ENCODE assay signal across 12 cellular contexts in the genomic region with DNA sequence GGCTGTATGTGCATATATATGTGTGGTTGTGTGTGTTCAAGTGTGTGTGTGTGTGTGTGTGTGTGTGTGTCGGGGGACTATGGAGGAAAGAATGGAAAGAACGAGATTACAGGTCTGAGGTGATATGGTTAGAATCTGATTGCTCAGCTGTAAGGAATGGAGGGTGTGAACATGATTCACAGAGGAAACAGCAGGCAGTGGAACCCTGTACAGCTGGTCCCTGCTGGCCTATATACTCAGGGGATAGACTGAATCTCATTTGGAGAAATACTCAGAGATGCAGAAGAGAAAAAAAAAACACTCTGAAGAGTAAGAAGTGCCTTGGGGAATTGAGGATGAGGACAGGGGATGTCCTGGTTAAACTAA.
A peak's percentile ranks its signal among the peaks of the same experiment; 100 is the strongest.
DNase-seq lines count a peak whose midpoint lies in the region; ATAC-seq, FAIRE-seq and TF ChIP-seq lines count a peak whose summit lies in the region.
"Had no signal": no experiment of that assay in that cellular context is flagged by ENCODE, and none has a peak within 500 bp of the region (broad histone marks: within the 10 kb centered on the region; RNA-seq: fewer than 3 reads in every experiment).

No MANE protein-coding gene starts in this region.

- POLR2A ChIA-PET in SK-N-SH (lab: Yijun Ruan, JAX) = no interaction called here
- POLR2A ChIA-PET in CD8-positive, alpha-beta T cell (lab: Charles Lee) = no interaction called here

- ATAC-seq in GM21786 (IDR thresholded peaks at IDR 0.05; ENCODE audit: unreplicated experiment) = no peak
- ATAC-seq in CD8-positive, alpha-beta T cell = no peak

- no peak overlapping the region for H3K4me2 ChIP-seq in SK-N-SH

- H3K4me3 ChIP-seq in SK-N-SH (ENCODE audit: low read depth in 2 of 2, low read length in 1 of 2) (no peak overlapping the region), small intestine (ENCODE audit: low read depth in 1 of 2, low read length in 2 of 2) (peak overlapping the region in 1 of 2 donors; percentile 50)
- H3K4me3 ChIP-seq in CD8-positive, alpha-beta T cell (ENCODE audit: low read depth, low read length) = no peak overlapping the region

- FAIRE-seq in small intestine (lab: Jason Lieb, UNC) = no peak

- H3K9me3 Mint-ChIP-seq in glutamatergic neuron (ENCODE audit: unreplicated experiment) = peaks cover 8% of the 10 kb centered on the region
- H3K9me3 Mint-ChIP-seq in CD8-positive, alpha-beta T cell = peaks cover 5% of the 10 kb centered on the region

- H3K36me3 ChIP-seq in SK-N-SH (replicated peaks in 1 of 2; ENCODE audit: control insufficient read depth in 1 of 2, insufficient read depth in 2 of 2, low read length in 1 of 2) (no peaks in the 10 kb centered on the region), small intestine (ENCODE audit: control insufficient read depth in 2 of 2, insufficient read depth in 2 of 2, low read length in 2 of 2) (no peaks in the 10 kb centered on the region)
- H3K36me3 ChIP-seq in CD8-positive, alpha-beta T cell (ENCODE audit: insufficient read depth, low read length) = no peaks in the 10 kb centered on the region

- no peaks in the 10 kb centered on the region for H3F3A ChIP-seq in SK-N-SH (replicated peaks; ENCODE audit: insufficient read depth)

- CTCF ChIA-PET in SK-N-SH (lab: Yijun Ruan, JAX) = no interaction called here
- CTCF ChIA-PET in CD8-positive, alpha-beta T cell (lab: Charles Lee) = no interaction called here

- H2AFZ ChIP-seq in SK-N-SH (ENCODE audit: low read depth) = no peak overlapping the region

- no peak for TF ChIP-seq RAD21 in SK-N-SH (IDR thresholded peaks at IDR 0.05; ENCODE audit: low read length)

- H3K27me3 ChIP-seq in SK-N-SH (ENCODE audit: insufficient read depth) (no peaks in the 10 kb centered on the region), small intestine (ENCODE audit: control insufficient read depth in 2 of 2, insufficient read depth in 2 of 2, low read length in 2 of 2) (no peaks in the 10 kb centered on the region)
- H3K27me3 ChIP-seq in CD8-positive, alpha-beta T cell (ENCODE audit: insufficient read depth, low read length) = no peaks in the 10 kb centered on the region

- intact Hi-C loops in CD8-positive, alpha-beta T cell (cut with DNase I, micrococcal nuclease) = no loop called here

- no peaks in the 10 kb centered on the region for H3K79me2 ChIP-seq in SK-N-SH (ENCODE audit: insufficient read depth)

- H3K9ac ChIP-seq in SK-N-SH = no peak overlapping the region

- peak overlapping the region; percentile 17 for H3K4me3 Mint-ChIP-seq in glutamatergic neuron (ENCODE audit: unreplicated experiment)
- H3K4me3 Mint-ChIP-seq in CD8-positive, alpha-beta T cell = no peak overlapping the region
- H3K4me3 Mint-ChIP-seq: stimulated activated effector memory CD8-positive, alpha-beta T cell treated with anti-CD3 and anti-CD28 coated beads, Interleukin-12 subunit alpha, Interleukin-12 subunit beta, amount 100 ng/mL, for 72 hours had no signal

- no peak for TF ChIP-seq CTCF in SK-N-SH (IDR thresholded peaks at IDR 0.05)
- no peak for TF ChIP-seq CTCF in glutamatergic neuron (IDR thresholded peaks at IDR 0.05; ENCODE audit: partially characterized antibody, unreplicated experiment)
- no peak for TF ChIP-seq CTCF in CD8-positive, alpha-beta T cell (IDR thresholded peaks at IDR 0.05)

- H3K27ac ChIP-seq in SK-N-SH (ENCODE audit: low read depth in 2 of 2, low read length in 1 of 2) (peak overlapping the region in 1 of 2 experiments; percentile 13; a peak in 1 of 4 replicates), small intestine (ENCODE audit: low read depth in 1 of 2, low read length in 1 of 2) (peak overlapping the region; percentile 52 to 86)
- H3K27ac ChIP-seq in CD8-positive, alpha-beta T cell (ENCODE audit: low read depth, low read length) = no peak overlapping the region

- H3K36me3 Mint-ChIP-seq in glutamatergic neuron (ENCODE audit: unreplicated experiment) = no peaks in the 10 kb centered on the region
- no peaks in the 10 kb centered on the region for H3K36me3 Mint-ChIP-seq in CD8-positive, alpha-beta T cell
- H3K36me3 Mint-ChIP-seq: stimulated activated effector memory CD8-positive, alpha-beta T cell treated with anti-CD3 and anti-CD28 coated beads, Interleukin-12 subunit alpha, Interleukin-12 subunit beta, amount 100 ng/mL, for 72 hours had no signal

- H4K20me1 ChIP-seq in SK-N-SH (ENCODE audit: insufficient read depth) = no peaks in the 10 kb centered on the region

- peaks cover 4% of the 10 kb centered on the region for H3K27me3 Mint-ChIP-seq in glutamatergic neuron (ENCODE audit: unreplicated experiment)
- no peaks in the 10 kb centered on the region for H3K27me3 Mint-ChIP-seq in CD8-positive, alpha-beta T cell (ENCODE audit: low read depth)

- peak overlapping the region; percentile 91 for H3K27ac Mint-ChIP-seq in glutamatergic neuron (ENCODE audit: unreplicated experiment)
- no peak overlapping the region for H3K27ac Mint-ChIP-seq in CD8-positive, alpha-beta T cell
- H3K27ac Mint-ChIP-seq: stimulated activated effector memory CD8-positive, alpha-beta T cell treated with anti-CD3 and anti-CD28 coated beads, Interleukin-12 subunit alpha, Interleukin-12 subunit beta, amount 100 ng/mL, for 72 hours had no signal

- TF ChIP-seq EP300 in SK-N-SH (IDR thresholded peaks at IDR 0.05; ENCODE audit: borderline replicate concordance in 1 of 2, low read depth in 1 of 2, low read length in 1 of 2) = no peak

- H3K4me1 ChIP-seq in SK-N-SH (ENCODE audit: control insufficient read depth in 1 of 2, insufficient read depth in 2 of 2, low read depth in 1 of 2, low read length in 1 of 2) (no peaks in the 10 kb centered on the region), small intestine (ENCODE audit: control insufficient read depth in 2 of 2, insufficient read depth in 1 of 2, low read depth in 1 of 2, low read length in 1 of 2) (peaks cover 0 to 7% of the 10 kb centered on the region in 2 donors)
- H3K4me1 ChIP-seq in CD8-positive, alpha-beta T cell (ENCODE audit: insufficient read depth, low read length) = no peaks in the 10 kb centered on the region

- no peaks in the 10 kb centered on the region for H3K9me2 ChIP-seq in SK-N-SH

- H3K4me1 Mint-ChIP-seq in glutamatergic neuron (ENCODE audit: low read depth, unreplicated experiment) = peaks cover 36% of the 10 kb centered on the region
- no peaks in the 10 kb centered on the region for H3K4me1 Mint-ChIP-seq in CD8-positive, alpha-beta T cell (ENCODE audit: low read depth)
- H3K4me1 Mint-ChIP-seq: stimulated activated effector memory CD8-positive, alpha-beta T cell treated with anti-CD3 and anti-CD28 coated beads, Interleukin-12 subunit alpha, Interleukin-12 subunit beta, amount 100 ng/mL, for 72 hours had no signal

- H3K9me3 ChIP-seq in SK-N-SH (no peaks in the 10 kb centered on the region), small intestine (ENCODE audit: control insufficient read depth, low read depth) (no peaks in the 10 kb centered on the region)
- no peaks in the 10 kb centered on the region for H3K9me3 ChIP-seq in CD8-positive, alpha-beta T cell (ENCODE audit: low read length)

- WGBS in SK-N-SH (ENCODE audit: low lambda C conversion rate) = 32% methylated on average over 2 of the region's 2 CpGs
- 14 to 52% (median 28%) methylated on average over 2 of the region's 2 CpGs for WGBS in small intestine, 3 donors

- peak; percentile 33 for DNase-seq in HS-5 (ENCODE audit: low read depth)
- no peak for DNase-seq in SK-N-SH
- DNase-seq in glutamatergic neuron = peak; percentile 49
- DNase-seq in small intestine = peak; percentile 85
- DNase-seq in CD8-positive, alpha-beta T cell = no peak
- no peak for DNase-seq in stimulated activated CD4-positive, alpha-beta T cell treated with anti-CD3 and anti-CD28 coated beads, Interleukin-4, amount 100 ng/mL, for 4 hours
- no peak for DNase-seq in OCI-M2 (lab: John Stamatoyannopoulos, UW; ENCODE audit: unreplicated experiment)
- DNase-seq: activated T-cell treated with anti-CD3 and anti-CD28 coated beads, Interleukin-2, amount 50 U/mL, for 1 hour; MM.1S; stimulated activated CD4-positive, alpha-beta T cell treated with anti-CD3 and anti-CD28 coated beads, Interleukin-12 subunit alpha, Interleukin-12 subunit beta, amount 100 ng/mL, for 4 hours had no signal

TF ChIP-seq in SK-N-SH, 30 proteins besides CTCF, POLR2A, EP300 and RAD21:
- TF ChIP-seq CHD2 (IDR thresholded peaks at IDR 0.05; ENCODE audit: low read length, partially characterized antibody) (no peak), FOSL2 (IDR thresholded peaks at IDR 0.05; ENCODE audit: borderline replicate concordance, low read depth) (peak; percentile 21; the same call in 1 of the 2 replicates)

Comparison
In these comparisons a context has a peak if more than half of its experiments do, and no peak if none do; other contexts are left out.
1. DNase-seq: peak in HS-5 (single experiment), glutamatergic neuron (single experiment) and small intestine (single experiment); none in SK-N-SH (single experiment), CD8-positive, alpha-beta T cell (0 of 7), stimulated activated CD4-positive, alpha-beta T cell treated with anti-CD3 and anti-CD28 coated beads, Interleukin-4, amount 100 ng/mL, for 4 hours (0 of 2) and OCI-M2 (single experiment).